8 cellular contexts compared by ENCODE assay signal in genomic region chr17:4945176-4945943, GRCh38. TPM values are rescaled to one million over a fixed set of nuclear protein-coding genes. Genes with fewer than 3 reads are reported as not detected.
DNase-seq lines count a peak whose midpoint lies in the region; ATAC-seq and TF ChIP-seq lines count a peak whose summit lies in the region.

No MANE protein-coding gene starts in this region.

- TF ChIP-seq CTCF in colonic mucosa (IDR thresholded peaks at IDR 0.05): no peak

- H3K4ac ChIP-seq in mesenchymal stem cell (ENCODE audit: low read depth in 1 of 2, low read length in 2 of 2): no peak overlapping the region

- no peak overlapping the region for H3K14ac ChIP-seq in mesenchymal stem cell (ENCODE audit: low read length in 2 of 2)

- no peak overlapping the region for H3K23ac ChIP-seq in mesenchymal stem cell (ENCODE audit: low read length in 2 of 2)

- H3K9me3 ChIP-seq in colonic mucosa: no peaks in the 10 kb centered on the region
- H3K9me3 ChIP-seq in mesenchymal stem cell (ENCODE audit: control insufficient read depth, low read length): no peaks in the 10 kb centered on the region

- H3K4me2 ChIP-seq in mesenchymal stem cell (ENCODE audit: low read length, poor library complexity, severe bottlenecking): peak overlapping the region; percentile 93

- no peak overlapping the region for H2AFZ ChIP-seq in mesenchymal stem cell (ENCODE audit: low read depth, low read length)

- no peaks in the 10 kb centered on the region for H3K79me1 ChIP-seq in mesenchymal stem cell (replicated peaks; ENCODE audit: low read length, poor library complexity, severe bottlenecking)

- no peak overlapping the region for H2BK12ac ChIP-seq in mesenchymal stem cell (ENCODE audit: low read length in 2 of 2)

- no peak overlapping the region for H2BK15ac ChIP-seq in mesenchymal stem cell (ENCODE audit: low read depth, poor library complexity, severe bottlenecking)

- H3K4me3 ChIP-seq in colonic mucosa (peak overlapping the region; percentile 89), mesenchymal stem cell (ENCODE audit: insufficient read depth in 1 of 2, low read depth in 1 of 2, low read length in 2 of 2) (peak overlapping the region in 1 of 2 experiments; percentile 95)

- H2BK120ac ChIP-seq in mesenchymal stem cell (ENCODE audit: low read depth, low read length): no peak overlapping the region

- peak overlapping the region in 1 of 2 donors; percentile 68 for H3K9ac ChIP-seq in colonic mucosa (ENCODE audit: low read depth in 2 of 2, low read length in 2 of 2)
- peak overlapping the region; percentile 97 for H3K9ac ChIP-seq in mesenchymal stem cell (ENCODE audit: low read length)

- 64% methylated on average over 7 of the region's 7 CpGs for WGBS in mesenchymal stem cell

- H3K27me3 ChIP-seq in colonic mucosa (no peaks in the 10 kb centered on the region), mesenchymal stem cell (ENCODE audit: control insufficient read depth in 1 of 2, insufficient read depth in 1 of 2, low read length in 2 of 2) (no peaks in the 10 kb centered on the region)

- H2AK5ac ChIP-seq in mesenchymal stem cell (ENCODE audit: low read length, severe bottlenecking): peak overlapping the region; percentile 79

- peaks cover 17% of the 10 kb centered on the region for H3K4me1 ChIP-seq in colonic mucosa
- peaks cover 34% of the 10 kb centered on the region for H3K4me1 ChIP-seq in mesenchymal stem cell (ENCODE audit: control insufficient read depth, insufficient read depth, low read depth, low read length)

- no peak overlapping the region for H4K91ac ChIP-seq in mesenchymal stem cell (ENCODE audit: low read length)

- peak overlapping the region; percentile 33 for H2BK5ac ChIP-seq in mesenchymal stem cell (ENCODE audit: low read depth, low read length, poor library complexity, severe bottlenecking)

- H3K27ac ChIP-seq in colonic mucosa: peak overlapping the region; percentile 98
- H3K27ac ChIP-seq in mesenchymal stem cell (ENCODE audit: low read length, poor library complexity, severe bottlenecking): peak overlapping the region; percentile 98

- peak overlapping the region; percentile 45 for H4K8ac ChIP-seq in mesenchymal stem cell (ENCODE audit: low read length)

- no peak for TF ChIP-seq RAD21 in Ishikawa (IDR thresholded peaks at IDR 0.05; ENCODE audit: low read depth)

- no peak overlapping the region for H3K18ac ChIP-seq in mesenchymal stem cell (ENCODE audit: low read depth in 1 of 2, low read length in 2 of 2)

- intact Hi-C loops in colonic mucosa (cut with DNase I): no loop called here

- peak; percentile 92 for DNase-seq in GM03348 (ENCODE audit: low spot score)
- peak; percentile 83 for DNase-seq in activated CD4-positive, CD25-positive, alpha-beta regulatory T cell treated with anti-CD3 and anti-CD28 coated beads, Interleukin-2, amount 50 U/mL, for 72 hours
- peak; percentile 88 for DNase-seq in colonic mucosa
- peak; percentile 93 for DNase-seq in mesenchymal stem cell
- DNase-seq in stimulated activated CD8-positive, alpha-beta memory T cell treated with anti-CD3 and anti-CD28 coated beads, Interleukin-15, amount 100 ng/mL, for 48 hours (ENCODE audit: low read depth in 2 of 2): peak; percentile 82 to 83
- no peak for DNase-seq in NCI-H2227 (lab: John Stamatoyannopoulos, UW; ENCODE audit: unreplicated experiment)

- peaks cover 14% of the 10 kb centered on the region for H3K36me3 ChIP-seq in colonic mucosa
- peaks cover 42 to 51% of the 10 kb centered on the region in 2 experiments for H3K36me3 ChIP-seq in mesenchymal stem cell (ENCODE audit: control insufficient read depth in 1 of 2, insufficient read depth in 2 of 2, low read depth in 1 of 2, low read length in 2 of 2)

- peak; percentile 31; the same call in 1 of the 2 replicates for TF ChIP-seq EP300 in Ishikawa (IDR thresholded peaks at IDR 0.05; ENCODE audit: borderline replicate concordance)

- ATAC-seq in GM18498 (IDR thresholded peaks at IDR 0.05; ENCODE audit: unreplicated experiment): no peak

TF ChIP-seq in Ishikawa, 13 proteins besides CTCF, POLR2A, EP300 and RAD21:
- TF ChIP-seq USF1 (IDR thresholded peaks at IDR 0.05) (peak; percentile 23; the same call in 1 of the 2 replicates), TEAD4 (IDR thresholded peaks at IDR 0.05) (peak; percentile 27; the same call in 1 of the 2 replicates), NFIC (IDR thresholded peaks at IDR 0.05) (0 out of 2 replicates have a peak, but pooled peaks have one; percentile 17), CEBPB (IDR thresholded peaks at IDR 0.05) (peak; percentile 42; the same call in 1 of the 2 replicates), YY1 (IDR thresholded peaks at IDR 0.05; ENCODE audit: low read depth) (no peak), MAX (IDR thresholded peaks at IDR 0.05) (0 out of 2 replicates have a peak, but pooled peaks have one; percentile 1), TAF1 (IDR thresholded peaks at IDR 0.05; ENCODE audit: low read depth) (no peak), ZBTB7A (IDR thresholded peaks at IDR 0.05; ENCODE audit: low read depth) (no peak), CREB1 (IDR thresholded peaks at IDR 0.05; ENCODE audit: low read depth) (no peak), TCF12 (IDR thresholded peaks at IDR 0.05; ENCODE audit: low read depth) (0 out of 2 replicates have a peak, but pooled peaks have one; percentile 30), FOXM1 (IDR thresholded peaks at IDR 0.05; ENCODE audit: borderline replicate concordance, low read depth) (no peak), EGR1 (IDR thresholded peaks at IDR 0.05) (no peak)
- TF ChIP-seq, protein P1, sequence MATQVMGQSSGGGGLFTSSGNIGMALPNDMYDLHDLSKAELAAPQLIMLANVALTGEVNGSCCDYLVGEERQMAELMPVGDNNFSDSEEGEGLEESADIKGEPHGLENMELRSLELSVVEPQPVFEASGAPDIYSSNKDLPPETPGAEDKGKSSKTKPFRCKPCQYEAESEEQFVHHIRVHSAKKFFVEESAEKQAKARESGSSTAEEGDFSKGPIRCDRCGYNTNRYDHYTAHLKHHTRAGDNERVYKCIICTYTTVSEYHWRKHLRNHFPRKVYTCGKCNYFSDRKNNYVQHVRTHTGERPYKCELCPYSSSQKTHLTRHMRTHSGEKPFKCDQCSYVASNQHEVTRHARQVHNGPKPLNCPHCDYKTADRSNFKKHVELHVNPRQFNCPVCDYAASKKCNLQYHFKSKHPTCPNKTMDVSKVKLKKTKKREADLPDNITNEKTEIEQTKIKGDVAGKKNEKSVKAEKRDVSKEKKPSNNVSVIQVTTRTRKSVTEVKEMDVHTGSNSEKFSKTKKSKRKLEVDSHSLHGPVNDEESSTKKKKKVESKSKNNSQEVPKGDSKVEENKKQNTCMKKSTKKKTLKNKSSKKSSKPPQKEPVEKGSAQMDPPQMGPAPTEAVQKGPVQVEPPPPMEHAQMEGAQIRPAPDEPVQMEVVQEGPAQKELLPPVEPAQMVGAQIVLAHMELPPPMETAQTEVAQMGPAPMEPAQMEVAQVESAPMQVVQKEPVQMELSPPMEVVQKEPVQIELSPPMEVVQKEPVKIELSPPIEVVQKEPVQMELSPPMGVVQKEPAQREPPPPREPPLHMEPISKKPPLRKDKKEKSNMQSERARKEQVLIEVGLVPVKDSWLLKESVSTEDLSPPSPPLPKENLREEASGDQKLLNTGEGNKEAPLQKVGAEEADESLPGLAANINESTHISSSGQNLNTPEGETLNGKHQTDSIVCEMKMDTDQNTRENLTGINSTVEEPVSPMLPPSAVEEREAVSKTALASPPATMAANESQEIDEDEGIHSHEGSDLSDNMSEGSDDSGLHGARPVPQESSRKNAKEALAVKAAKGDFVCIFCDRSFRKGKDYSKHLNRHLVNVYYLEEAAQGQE (IDR thresholded peaks at IDR 0.05; ENCODE audit: low read depth): no peak

RNA-seq across cellular contexts. Expression of gene PFN1, which starts 3.0 kb away (rescaled TPM):
- 1,000 to 10,000 TPM in 1 of 2 donors, 100 to 1,000 TPM in 1; 839 to 1,278 TPM for total RNA-seq in colonic mucosa
- polyA plus RNA-seq in mesenchymal stem cell (2013, experiment 1 of 2): 1,651 TPM
- 1,671 TPM for polyA plus RNA-seq in mesenchymal stem cell (2013, experiment 2 of 2)

RNA-seq across cellular contexts. Expression of gene RNF167, which starts 5.3 kb away (rescaled TPM):
- total RNA-seq in colonic mucosa: 100 to 1,000 TPM in 1 of 2 donors, 10 to 100 TPM in 1; 92.1 to 120 TPM
- polyA plus RNA-seq in mesenchymal stem cell (2013, experiment 1 of 2): 84.3 TPM
- polyA plus RNA-seq in mesenchymal stem cell (2013, experiment 2 of 2): 84.9 TPM

RNA-seq across cellular contexts. Expression of gene SLC25A11, which starts 5.5 kb away (rescaled TPM):
- total RNA-seq in colonic mucosa: 100 to 1,000 TPM in 1 of 2 donors, 10 to 100 TPM in 1; 73.1 to 116 TPM
- 37.5 TPM for polyA plus RNA-seq in mesenchymal stem cell (2013, experiment 1 of 2)
- 36.9 TPM for polyA plus RNA-seq in mesenchymal stem cell (2013, experiment 2 of 2)

RNA-seq across cellular contexts. Expression of gene ENO3, which starts 5.6 kb away (rescaled TPM):
- total RNA-seq in colonic mucosa: 10 to 100 TPM in 1 of 2 donors, 1 to 10 TPM in 1; 3.8 to 17.6 TPM
- 3.9 TPM for polyA plus RNA-seq in mesenchymal stem cell (2013, experiment 1 of 2)
- polyA plus RNA-seq in mesenchymal stem cell (2013, experiment 2 of 2): 3.3 TPM

RNA-seq across cellular contexts. Expression of gene GP1BA, which starts 13.3 kb away (rescaled TPM):
- not detected for total RNA-seq in colonic mucosa
- polyA plus RNA-seq in mesenchymal stem cell (2013, experiment 1 of 2): 0.03 TPM
- polyA plus RNA-seq in mesenchymal stem cell (2013, experiment 2 of 2): not detected
